ENCODE assay signal across 14 cellular contexts in the genomic region with DNA sequence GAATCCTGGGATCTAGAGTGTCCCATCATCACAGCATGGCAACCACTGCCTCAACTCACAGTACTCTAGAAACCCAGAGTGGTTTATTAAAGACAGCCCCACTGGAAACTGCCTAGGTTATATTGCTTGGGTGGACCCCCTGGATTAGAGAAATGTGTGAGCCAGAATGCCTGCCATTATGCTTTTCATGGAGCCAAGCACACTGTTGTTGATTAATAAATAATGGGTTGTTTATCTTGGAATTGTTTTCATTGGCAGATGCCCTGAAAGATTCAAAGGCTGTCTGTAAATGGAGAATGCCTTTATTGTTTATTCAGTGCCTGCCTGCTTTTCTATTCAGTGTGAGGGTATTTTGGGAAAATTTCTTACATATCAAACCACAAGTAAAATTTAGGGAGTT. TPM values are rescaled to one million over a fixed set of nuclear protein-coding genes. Genes with fewer than 3 reads are reported as not detected.
DNase-seq lines count a peak whose midpoint lies in the region; ATAC-seq and TF ChIP-seq lines count a peak whose summit lies in the region.
"Had no signal": no experiment of that assay in that cellular context is flagged by ENCODE, and none has a peak within 500 bp of the region (broad histone marks: within the 10 kb centered on the region; RNA-seq: fewer than 3 reads in every experiment).

No MANE protein-coding gene starts in this region.

- intact Hi-C loops in prostate gland (cut with DNase I) = no loop called here

- DNase-seq in G401 (ENCODE audit: low spot score) (peak; percentile 27), NCI-H69 (lab: John Stamatoyannopoulos, UW) (peak; percentile 64), fibroblast of peridontal ligament (ENCODE audit: extremely low read depth) (peak; percentile 10), pons (ENCODE audit: low spot score) (peak; percentile 98), NOMO-1 (lab: John Stamatoyannopoulos, UW; ENCODE audit: unreplicated experiment in 2 of 2) (no peak), prostate gland (ENCODE audit: low spot score) (no peak)
- DNase-seq: activated gamma-delta T cell treated with Interleukin-2 at 50 U/mL for 16 hours, EL, mammary epithelial cell, NCI-H187 treated with DMSO at 0.1 percent for 48 hours, NCI-H524, Peyer's patch, WERI-Rb-1 had no signal

- in situ Hi-C loops in G401 (cut with HindIII; ENCODE audit: low sequenced_read_pairs) = no loop called here

- H3K4me3 ChIP-seq in prostate gland = no peak overlapping the region
- H3K4me3 ChIP-seq: Peyer's patch had no signal

- H3K9me3 ChIP-seq in prostate gland = no peaks in the 10 kb centered on the region

- H3K27ac ChIP-seq in prostate gland = no peak overlapping the region
- H3K27ac ChIP-seq: Peyer's patch, WERI-Rb-1 had no signal

- ATAC-seq in HG03280 (IDR thresholded peaks at IDR 0.05; ENCODE audit: unreplicated experiment) = no peak

- no peaks in the 10 kb centered on the region for H3K27me3 ChIP-seq in prostate gland (replicated peaks; ENCODE audit: insufficient read depth)
- H3K27me3 ChIP-seq: Peyer's patch had no signal

- no peak for TF ChIP-seq CTCF in prostate gland (IDR thresholded peaks at IDR 0.05)

- no peaks in the 10 kb centered on the region for H3K4me1 ChIP-seq in prostate gland (replicated peaks)
- H3K4me1 ChIP-seq: Peyer's patch had no signal

- no peak for TF ChIP-seq POLR2A in prostate gland (IDR thresholded peaks at IDR 0.05)

- H3K36me3 ChIP-seq in prostate gland = no peaks in the 10 kb centered on the region
- H3K36me3 ChIP-seq: Peyer's patch, WERI-Rb-1 had no signal

RNA-seq across cellular contexts. Expression of gene GNAI1, which starts 52.1 kb away (rescaled TPM):
- total RNA-seq in G401 (2014; rRNA removed; shearing (Covaris generic)) = 1.2 TPM in 1 of 2 replicates, not detected in the other
- 10 to 100 TPM; 30.2 to 40.4 TPM for total RNA-seq in prostate gland

Comparison
In these comparisons a context has a peak if more than half of its experiments do, and no peak if none do; other contexts are left out.
1. DNase-seq: peak in G401 (single experiment), NCI-H69 (single experiment), fibroblast of peridontal ligament (single experiment) and pons (single experiment); none in NOMO-1 (0 of 2) and prostate gland (single experiment).
2. RNA of gene GNAI1, which starts 52.1 kb away (total RNA-seq): 30.2 to 40.4 TPM in prostate gland; 1.2 TPM in G401; every median in the first group is over 10 times any median in the second.